Comparison of ENCODE assay signal across 24 cellular contexts in genomic region chr4:7684294-7684693, GRCh38.
"Had no signal": no experiment of that assay in that cellular context is flagged by ENCODE, and none has a peak within 500 bp of the region (broad histone marks: within the 10 kb centered on the region; RNA-seq: fewer than 3 reads in every experiment).

No MANE protein-coding gene starts in this region.

- H3K9me3 ChIP-seq: ovary, right lobe of liver, thyroid gland had no signal

- H3K4me2 ChIP-seq: neural progenitor cell had no signal

- DNase-seq: natural killer cell; occipital lobe; ovary; right cardiac atrium; right lobe of liver; sigmoid colon; small intestine; stimulated activated CD4-positive, alpha-beta T cell treated with anti-CD3 and anti-CD28 coated beads, Interleukin-15, amount 100 ng/mL, for 24 hours; stimulated activated CD4-positive, alpha-beta T cell treated with anti-CD3 and anti-CD28 coated beads, Interleukin-2, amount 100 ng/mL, for 24 hours; stimulated activated CD4-positive, alpha-beta T cell treated with anti-CD3 and anti-CD28 coated beads, Interleukin-2, amount 100 ng/mL, for 48 hours; stimulated activated CD4-positive, alpha-beta T cell treated with anti-CD3 and anti-CD28 coated beads, Interleukin-4, amount 100 ng/mL, for 24 hours; stimulated activated naive B cell treated with anti-CD40 and anti-IgM and Interleukin-4, amounts not matched to agents 10 μg/mL and 1 μg/mL and 100 μg/mL, for 72 hours; stimulated activated naive CD4-positive, alpha-beta T cell treated with Interleukin-2 at 50 U/mL for 16 hours; stomach; thyroid gland; trophoblast cell; upper lobe of left lung had no signal

- H3K4me1 ChIP-seq: neural progenitor cell, parathyroid adenoma, psoas muscle, right lobe of liver, sigmoid colon, stomach, thyroid gland, upper lobe of left lung, vagina had no signal

- H3K27ac ChIP-seq: neural progenitor cell, ovary, parathyroid adenoma, psoas muscle, right lobe of liver, sigmoid colon, stomach, thoracic aorta, thyroid gland, tibial nerve, upper lobe of left lung, vagina had no signal

- H3K9ac ChIP-seq: neural progenitor cell, parathyroid adenoma had no signal

- H3K79me2 ChIP-seq: parathyroid adenoma had no signal

- H2AFZ ChIP-seq: neural progenitor cell, parathyroid adenoma had no signal

- H3K27me3 ChIP-seq: neural progenitor cell, ovary, right lobe of liver, sigmoid colon, thyroid gland, tibial nerve, upper lobe of left lung, vagina had no signal

- ATAC-seq: natural killer cell; psoas muscle; right cardiac atrium; right lobe of liver; stimulated activated effector memory CD8-positive, alpha-beta T cell treated with anti-CD3 and anti-CD28 coated beads, Interleukin-12 subunit alpha, Interleukin-12 subunit beta, amount 100 ng/mL, for 72 hours; stimulated activated naive B cell treated with anti-CD40 and anti-IgM and Interleukin-4, amounts not matched to agents 10 μg/mL and 1 μg/mL and 100 μg/mL, for 72 hours had no signal

- H3K36me3 ChIP-seq: neural progenitor cell, ovary, right lobe of liver, sigmoid colon, thoracic aorta, thyroid gland, upper lobe of left lung had no signal

- H3K4me3 ChIP-seq: neural progenitor cell, ovary, psoas muscle, right lobe of liver, sigmoid colon, stomach, thoracic aorta, thyroid gland, tibial nerve, upper lobe of left lung, vagina had no signal
